14 cellular contexts compared by ENCODE assay signal in the genomic region with DNA sequence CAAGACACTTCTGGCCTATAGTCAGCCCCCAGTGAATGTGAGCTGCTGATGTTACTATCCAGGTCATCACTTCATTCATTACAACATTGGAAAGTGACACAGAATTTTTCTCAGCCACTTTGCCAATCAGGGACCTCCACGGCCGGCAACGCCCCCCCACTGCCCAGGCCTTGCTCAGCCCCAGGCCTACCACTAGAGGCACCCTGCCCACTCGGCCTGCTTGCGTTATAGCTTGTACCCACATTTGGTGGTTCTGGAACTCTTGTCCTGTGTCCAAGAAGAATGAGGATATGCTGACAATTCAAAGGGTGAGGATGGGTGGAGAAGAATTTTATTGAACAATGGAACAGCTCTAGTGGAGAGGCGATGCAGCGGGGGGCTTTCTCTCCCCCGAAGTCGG.
DNase-seq lines count a peak whose midpoint lies in the region; ATAC-seq and TF ChIP-seq lines count a peak whose summit lies in the region.
"Had no signal": no experiment of that assay in that cellular context is flagged by ENCODE, and none has a peak within 500 bp of the region (broad histone marks: within the 10 kb centered on the region; RNA-seq: fewer than 3 reads in every experiment).

No MANE protein-coding gene starts in this region.

- no peak for TF ChIP-seq CTCF in activated CD8-positive, alpha-beta T cell treated with anti-CD3 and anti-CD28 coated beads for 36 hours (IDR thresholded peaks at IDR 0.05)
- peak; percentile 29 for TF ChIP-seq CTCF in epithelial cell of proximal tubule (conservative IDR thresholded peaks at IDR 0.05; ENCODE audit: low read depth, low read length)
- TF ChIP-seq CTCF in smooth muscle cell (IDR thresholded peaks at IDR 0.05; ENCODE audit: borderline replicate concordance, insufficient read depth, poor library complexity, severe bottlenecking), result peak; percentile 43

- H3K27ac ChIP-seq in smooth muscle cell (ENCODE audit: low read depth), result no peak overlapping the region
- H3K27ac ChIP-seq: C4-2B, ovary had no signal

- no peak overlapping the region for H2AFZ ChIP-seq in smooth muscle cell (ENCODE audit: low read depth)

- 64% methylated on average over 9 of the region's 9 CpGs for WGBS in smooth muscle cell (ENCODE audit: low lambda C conversion rate)

- H3K27me3 ChIP-seq in smooth muscle cell (ENCODE audit: low read depth), result no peaks in the 10 kb centered on the region
- H3K27me3 ChIP-seq: ovary, uterus had no signal

- H3K27me3 Mint-ChIP-seq in activated CD8-positive, alpha-beta T cell treated with anti-CD3 and anti-CD28 coated beads for 36 hours, result no peaks in the 10 kb centered on the region
- no peaks in the 10 kb centered on the region for H3K27me3 Mint-ChIP-seq in activated CD8-positive, alpha-beta T cell treated with anti-CD3 and anti-CD28 coated beads, Interleukin-2, amount 10 ng/mL, durations not matched to agents 7 days and 5 days (ENCODE audit: low read depth)

- H3K4me3 ChIP-seq in epithelial cell of proximal tubule (ENCODE audit: low read depth, low read length) (no peak overlapping the region), smooth muscle cell (no peak overlapping the region)
- H3K4me3 ChIP-seq: ovary, uterus had no signal

- H3K4me3 Mint-ChIP-seq in activated CD8-positive, alpha-beta T cell treated with anti-CD3 and anti-CD28 coated beads for 36 hours, result no peak overlapping the region
- no peak overlapping the region for H3K4me3 Mint-ChIP-seq in activated CD8-positive, alpha-beta T cell treated with anti-CD3 and anti-CD28 coated beads, Interleukin-2, amount 10 ng/mL, durations not matched to agents 7 days and 5 days

- H3K79me2 ChIP-seq in smooth muscle cell (ENCODE audit: low read depth), result no peaks in the 10 kb centered on the region

- CTCF ChIA-PET in activated CD8-positive, alpha-beta T cell treated with anti-CD3 and anti-CD28 coated beads for 36 hours (lab: Charles Lee), result interaction anchor here (1.5 to 2.2 kb wide), 5 partner anchors 13 to 104 kb away, joined by 3 to 7 read pairs (median 4); no protein-coding TSS in a partner anchor
- CTCF ChIA-PET in activated CD8-positive, alpha-beta T cell treated with anti-CD3 and anti-CD28 coated beads, Interleukin-2, amount 10 ng/mL, durations not matched to agents 7 days and 5 days (lab: Charles Lee), result interaction anchor here (1.4 to 1.6 kb wide), 2 partner anchors 34 to 47 kb away, joined by 3 to 4 read pairs; no protein-coding TSS in a partner anchor

- H4K20me1 ChIP-seq in smooth muscle cell (ENCODE audit: low read depth), result no peaks in the 10 kb centered on the region

- peaks cover 22% of the 10 kb centered on the region for H3K4me1 ChIP-seq in smooth muscle cell (ENCODE audit: low read depth)
- H3K4me1 ChIP-seq: uterus had no signal

- no peaks in the 10 kb centered on the region for H3K4me1 Mint-ChIP-seq in activated CD8-positive, alpha-beta T cell treated with anti-CD3 and anti-CD28 coated beads for 36 hours (ENCODE audit: low read depth)
- H3K4me1 Mint-ChIP-seq in activated CD8-positive, alpha-beta T cell treated with anti-CD3 and anti-CD28 coated beads, Interleukin-2, amount 10 ng/mL, durations not matched to agents 7 days and 5 days (ENCODE audit: low read depth), result no peaks in the 10 kb centered on the region

- no peaks in the 10 kb centered on the region for H3K36me3 Mint-ChIP-seq in activated CD8-positive, alpha-beta T cell treated with anti-CD3 and anti-CD28 coated beads for 36 hours (ENCODE audit: low read depth)
- no peaks in the 10 kb centered on the region for H3K36me3 Mint-ChIP-seq in activated CD8-positive, alpha-beta T cell treated with anti-CD3 and anti-CD28 coated beads, Interleukin-2, amount 10 ng/mL, durations not matched to agents 7 days and 5 days (ENCODE audit: low read depth)

- no peak overlapping the region for H3K27ac Mint-ChIP-seq in activated CD8-positive, alpha-beta T cell treated with anti-CD3 and anti-CD28 coated beads for 36 hours
- H3K27ac Mint-ChIP-seq in activated CD8-positive, alpha-beta T cell treated with anti-CD3 and anti-CD28 coated beads, Interleukin-2, amount 10 ng/mL, durations not matched to agents 7 days and 5 days, result no peak overlapping the region
- H3K27ac Mint-ChIP-seq: activated T-helper 2 cell treated with anti-CD3 and anti-CD28 coated beads, Interferon-gamma antibody, Interleukin-2, Interleukin-4, amounts not matched to agents 10 μg/mL and 5 μg/mL and 100 μg/mL, durations not matched to agents 14 hours and 24 hours and 36 hours had no signal

- H3F3A ChIP-seq in smooth muscle cell (ENCODE audit: low read depth), result no peaks in the 10 kb centered on the region

- H3K9ac ChIP-seq in smooth muscle cell (ENCODE audit: low read depth), result no peak overlapping the region

- H3K9me3 ChIP-seq in smooth muscle cell (replicated peaks; ENCODE audit: low read depth), result no peaks in the 10 kb centered on the region
- H3K9me3 ChIP-seq: ovary, uterus had no signal

- H3K9me3 Mint-ChIP-seq in activated CD8-positive, alpha-beta T cell treated with anti-CD3 and anti-CD28 coated beads for 36 hours, result no peaks in the 10 kb centered on the region
- H3K9me3 Mint-ChIP-seq in activated CD8-positive, alpha-beta T cell treated with anti-CD3 and anti-CD28 coated beads, Interleukin-2, amount 10 ng/mL, durations not matched to agents 7 days and 5 days (ENCODE audit: insufficient read depth), result no peaks in the 10 kb centered on the region
- H3K9me3 Mint-ChIP-seq: activated T-helper 2 cell treated with anti-CD3 and anti-CD28 coated beads, Interferon-gamma antibody, Interleukin-2, Interleukin-4, amounts not matched to agents 10 μg/mL and 5 μg/mL and 100 μg/mL, durations not matched to agents 14 hours and 24 hours and 36 hours had no signal

- POLR2A ChIA-PET in activated CD8-positive, alpha-beta T cell treated with anti-CD3 and anti-CD28 coated beads for 36 hours (lab: Charles Lee), result no interaction called here
- POLR2A ChIA-PET in activated CD8-positive, alpha-beta T cell treated with anti-CD3 and anti-CD28 coated beads, Interleukin-2, amount 10 ng/mL, durations not matched to agents 7 days and 5 days (lab: Charles Lee), result no interaction called here

- no peak overlapping the region for H3K4me2 ChIP-seq in smooth muscle cell

- intact Hi-C loops in activated CD8-positive, alpha-beta T cell treated with anti-CD3 and anti-CD28 coated beads for 36 hours (cut with micrococcal nuclease), result no loop called here

- DNase-seq in activated CD8-positive, alpha-beta T cell treated with anti-CD3 and anti-CD28 coated beads for 36 hours, result peak; percentile 31
- DNase-seq in activated CD8-positive, alpha-beta T cell treated with anti-CD3 and anti-CD28 coated beads, Interleukin-2, amount 10 ng/mL, durations not matched to agents 7 days and 5 days, result no peak
- peak; percentile 12 for DNase-seq in NAMALWA (ENCODE audit: low spot score)
- DNase-seq in epithelial cell of proximal tubule (ENCODE audit: low read depth), result no peak
- no peak for DNase-seq in smooth muscle cell (lab: John Stamatoyannopoulos, UW; ENCODE audit: unreplicated experiment)
- no peak for DNase-seq in middle frontal gyrus (ENCODE audit: extremely low spot score, low spot score)
- DNase-seq: NCI-H1417 treated with DMSO at 0.1 percent for 48 hours, ovary, T-helper 9 cell, uterus had no signal

- no peaks in the 10 kb centered on the region for H3K36me3 ChIP-seq in smooth muscle cell (ENCODE audit: low read depth)
- H3K36me3 ChIP-seq: ovary, uterus had no signal

- ATAC-seq in activated CD8-positive, alpha-beta T cell treated with anti-CD3 and anti-CD28 coated beads for 36 hours, result peak; percentile 49
- ATAC-seq in activated CD8-positive, alpha-beta T cell treated with anti-CD3 and anti-CD28 coated beads, Interleukin-2, amount 10 ng/mL, durations not matched to agents 7 days and 5 days, result no peak
- no peak for ATAC-seq in HG03520 (IDR thresholded peaks at IDR 0.05; ENCODE audit: unreplicated experiment)
- no peak for ATAC-seq in GM18868 (IDR thresholded peaks at IDR 0.05; ENCODE audit: unreplicated experiment)

Comparison
In these comparisons a context has a peak if more than half of its experiments do, and no peak if none do; other contexts are left out.
1. DNase-seq: peak in activated CD8-positive, alpha-beta T cell treated with anti-CD3 and anti-CD28 coated beads for 36 hours (single experiment) and NAMALWA (single experiment); none in activated CD8-positive, alpha-beta T cell treated with anti-CD3 and anti-CD28 coated beads, Interleukin-2, amount 10 ng/mL, durations not matched to agents 7 days and 5 days (single experiment), epithelial cell of proximal tubule (single experiment), smooth muscle cell (single experiment) and middle frontal gyrus (single experiment).